Comparison of ENCODE assay signal across 24 cellular contexts in genomic region chr15:84949043-84949442, GRCh38. TPM values are rescaled to one million over a fixed set of nuclear protein-coding genes. Genes with fewer than 3 reads are reported as not detected.
DNase-seq lines count a peak whose midpoint lies in the region; TF ChIP-seq lines count a peak whose summit lies in the region.
"Had no signal": no experiment of that assay in that cellular context is flagged by ENCODE, and none has a peak within 500 bp of the region (broad histone marks: within the 10 kb centered on the region; RNA-seq: fewer than 3 reads in every experiment).

No MANE protein-coding gene starts in this region.

- H3K27me3 ChIP-seq in rectal smooth muscle tissue (ENCODE audit: control insufficient read depth, insufficient read depth, low read length): no peaks in the 10 kb centered on the region
- H3K27me3 ChIP-seq: esophagus squamous epithelium, hepatocyte, upper lobe of right lung had no signal

- TF ChIP-seq CTCF in AG10803 (conservative IDR thresholded peaks at IDR 0.05; ENCODE audit: low read length) (no peak), GM13976 (IDR thresholded peaks at IDR 0.05; ENCODE audit: borderline replicate concordance, control extremely low read depth, extremely low read depth, insufficient read depth, missing control alignments) (no peak)

- no peak overlapping the region for H3K9ac ChIP-seq in rectal smooth muscle tissue (ENCODE audit: low read length)

- H3K4me3 ChIP-seq in AG10803 (ENCODE audit: low read length): no peak overlapping the region
- no peak overlapping the region for H3K4me3 ChIP-seq in rectal smooth muscle tissue (ENCODE audit: low read length)
- H3K4me3 ChIP-seq: esophagus squamous epithelium, hepatocyte, upper lobe of right lung had no signal

- H3K36me3 ChIP-seq in rectal smooth muscle tissue (ENCODE audit: control insufficient read depth, insufficient read depth, low read length): no peaks in the 10 kb centered on the region
- H3K36me3 ChIP-seq: esophagus squamous epithelium, upper lobe of right lung had no signal

- H3K27ac ChIP-seq in rectal smooth muscle tissue (ENCODE audit: low read depth, low read length): peak overlapping the region; percentile 11
- H3K27ac ChIP-seq: hepatocyte, upper lobe of right lung had no signal

- in situ Hi-C loops in GM13976 (cut with MboI; ENCODE audit: low sequenced_read_pairs, unreplicated experiment): loop anchor here (25.0 kb wide), 1 partner anchor 112 kb away; no protein-coding TSS in a partner anchor

- DNase-seq in AG10803 (ENCODE audit: low read depth): peak; percentile 73
- peak; percentile 29 for DNase-seq in RPMI7951 (ENCODE audit: low read depth)
- peak; percentile 72 for DNase-seq in fibroblast of gingiva (ENCODE audit: low read depth)
- DNase-seq in NCI-H2107 (lab: John Stamatoyannopoulos, UW): no peak
- no peak for DNase-seq in NAMALWA (ENCODE audit: low spot score)
- no peak for DNase-seq in GM13976 (ENCODE audit: low spot score)
- no peak for DNase-seq in NCI-H345 (lab: John Stamatoyannopoulos, UW)
- DNase-seq: ACHN; activated B cell treated with CpG ODN at 0.5 μM for 24 hours; activated CD8-positive, alpha-beta T cell treated with anti-CD3 and anti-CD28 coated beads for 36 hours; activated naive CD4-positive, alpha-beta T cell treated with anti-CD3 and anti-CD28 coated beads for 36 hours; activated T-cell treated with anti-CD3 and anti-CD28 coated beads, Interleukin-2, amount 50 U/mL, for 24 hours; CD8-positive, alpha-beta T cell; DMS79 treated with DMSO at 0.1 percent for 48 hours; effector CD4-positive, alpha-beta T cell; esophagus squamous epithelium; kidney; mesendoderm; NCI-H1105; NCI-H69; stimulated activated naive B cell treated with anti-CD40 and anti-IgM and Interleukin-4, amounts not matched to agents 10 μg/mL and 1 μg/mL and 100 μg/mL, for 72 hours; upper lobe of right lung had no signal

- peaks cover 3% of the 10 kb centered on the region for H3K4me1 ChIP-seq in rectal smooth muscle tissue (ENCODE audit: control insufficient read depth, insufficient read depth, low read length)

RNA-seq across cellular contexts. Expression of gene PDE8A, which starts 32.6 kb away (rescaled TPM):
- 24.9 and 28.7 TPM in 2 replicates for total RNA-seq in RPMI7951 (2014; rRNA removed; shearing (Covaris generic))

Comparison
In these comparisons a context has a peak if more than half of its experiments do, and no peak if none do; other contexts are left out.
1. DNase-seq: peak in AG10803 (single experiment), RPMI7951 (single experiment) and fibroblast of gingiva (single experiment); none in NCI-H2107 (single experiment), NAMALWA (single experiment), GM13976 (single experiment) and NCI-H345 (single experiment).